In the genomic region with DNA sequence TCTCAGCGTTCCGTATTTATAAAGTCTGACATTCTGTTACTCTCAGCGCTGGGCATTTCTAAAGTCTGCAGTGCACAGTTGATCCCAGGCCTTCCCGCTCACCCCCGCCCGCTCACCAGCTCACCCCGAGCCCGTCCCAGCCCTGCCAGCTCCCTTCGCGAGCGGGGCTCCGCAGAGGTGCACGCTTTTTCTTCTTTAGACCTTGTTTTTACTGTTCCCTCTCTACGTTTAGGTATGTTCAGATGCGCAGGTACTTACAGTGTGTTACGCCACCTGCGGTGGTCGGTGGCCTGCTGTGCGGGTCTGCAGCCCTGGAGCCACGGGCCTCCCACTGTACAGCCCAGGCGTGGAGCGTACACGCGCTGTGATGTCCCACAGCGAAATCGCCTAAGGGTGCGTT, we compare ENCODE assay signal across 9 cellular contexts. TPM values are rescaled to one million over a fixed set of nuclear protein-coding genes. Genes with fewer than 3 reads are reported as not detected.
"Had no signal": no experiment of that assay in that cellular context is flagged by ENCODE, and none has a peak within 500 bp of the region (broad histone marks: within the 10 kb centered on the region; RNA-seq: fewer than 3 reads in every experiment).

No MANE protein-coding gene starts in this region.

- ATAC-seq: GM12878 had no signal

- DNase-seq: GDM1, GF-D8 had no signal

- H3K4me3 ChIP-seq: GM12878 had no signal

- FAIRE-seq: G401.6, GM12878, GM12891, GM12892, GM18507, GM19239 had no signal

RNA-seq across cellular contexts. Expression of gene NKX6-2, which starts 28.8 kb away (rescaled TPM):
- total RNA-seq: G401, GM12878 had no signal
